Comparison of ENCODE assay signal across 8 cellular contexts in the genomic region with DNA sequence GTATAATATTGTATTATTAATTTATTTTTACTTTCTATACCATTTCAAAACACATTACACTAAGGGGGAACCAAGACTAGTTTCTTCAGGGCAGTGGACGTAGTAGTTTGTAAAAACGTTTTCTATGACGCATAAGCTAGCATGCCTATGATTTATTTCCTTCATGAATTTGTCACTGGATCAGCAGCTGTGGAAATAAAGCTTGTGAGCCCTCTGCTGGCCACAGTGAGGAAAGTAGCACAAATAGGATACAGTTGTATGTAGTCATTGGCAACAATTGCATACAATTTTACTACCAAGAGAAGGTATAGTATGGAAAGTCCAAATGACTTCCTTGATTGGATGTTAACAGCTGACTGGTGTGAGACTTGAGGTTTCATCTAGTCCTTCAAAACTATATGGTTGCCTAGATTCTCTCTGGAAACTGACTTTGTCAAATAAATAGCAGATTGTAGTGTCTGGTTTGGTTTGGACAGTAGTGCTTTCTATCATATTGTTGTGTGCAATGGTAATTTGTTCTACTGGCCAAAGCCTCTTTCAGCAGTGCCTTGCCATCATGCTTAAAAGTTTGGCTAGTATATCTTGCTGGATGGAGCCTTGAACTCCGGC. TPM values are rescaled to one million over a fixed set of nuclear protein-coding genes. Genes with fewer than 3 reads are reported as not detected.
DNase-seq lines count a peak whose midpoint lies in the region; FAIRE-seq and TF ChIP-seq lines count a peak whose summit lies in the region.

No MANE protein-coding gene starts in this region.

- TF ChIP-seq CTCF in LNCAP (IDR thresholded peaks at IDR 0.05) (peak; percentile 82), foreskin fibroblast (IDR thresholded peaks at IDR 0.05; ENCODE audit: low read depth, low read length) (peak; percentile 77), osteocyte (IDR thresholded peaks at IDR 0.05) (peak; percentile 85)

- H3K27me3 Mint-ChIP-seq in osteocyte (ENCODE audit: unreplicated experiment), result no peaks in the 10 kb centered on the region

- peak; percentile 38 for DNase-seq in GDM1 (lab: John Stamatoyannopoulos, UW)
- peak; percentile 94 for DNase-seq in RKO (ENCODE audit: low spot score)
- peak; percentile 6 for DNase-seq in activated T-helper 9 cell treated with anti-CD3 and anti-CD28 coated beads, Interleukin-2, amount 50 U/mL, for 16 hours (ENCODE audit: low read depth)
- DNase-seq in foreskin fibroblast, result peak; percentile 79 to 91
- peak; percentile 87 for DNase-seq in osteocyte (ENCODE audit: extremely low spot score, unreplicated experiment)
- peak; percentile 83 for DNase-seq in urothelium cell line (ENCODE audit: low spot score)
- DNase-seq in ecto neural progenitor cell (ENCODE audit: low spot score), result no peak

- no peaks in the 10 kb centered on the region for H3K9me3 Mint-ChIP-seq in osteocyte (ENCODE audit: unreplicated experiment)

- no peak overlapping the region for H3K27ac Mint-ChIP-seq in osteocyte (ENCODE audit: unreplicated experiment)

- peaks cover 13% of the 10 kb centered on the region for H3K4me1 Mint-ChIP-seq in osteocyte (ENCODE audit: unreplicated experiment)

- no peak overlapping the region for H3K4me3 ChIP-seq in foreskin fibroblast (ENCODE audit: low read depth in 1 of 2, low read length in 2 of 2)

- H3K36me3 Mint-ChIP-seq in osteocyte (ENCODE audit: unreplicated experiment), result peaks cover 34% of the 10 kb centered on the region

- H3K4me3 Mint-ChIP-seq in osteocyte (ENCODE audit: unreplicated experiment), result no peak overlapping the region

- FAIRE-seq in urothelium cell line (lab: Jason Lieb, UNC), result peak; percentile 96

RNA-seq across cellular contexts. Expression of a gene that starts 24.3 kb away (rescaled TPM):
- 0.08 and 0.10 TPM in 2 replicates for total RNA-seq in osteocyte
